In the genomic region with DNA sequence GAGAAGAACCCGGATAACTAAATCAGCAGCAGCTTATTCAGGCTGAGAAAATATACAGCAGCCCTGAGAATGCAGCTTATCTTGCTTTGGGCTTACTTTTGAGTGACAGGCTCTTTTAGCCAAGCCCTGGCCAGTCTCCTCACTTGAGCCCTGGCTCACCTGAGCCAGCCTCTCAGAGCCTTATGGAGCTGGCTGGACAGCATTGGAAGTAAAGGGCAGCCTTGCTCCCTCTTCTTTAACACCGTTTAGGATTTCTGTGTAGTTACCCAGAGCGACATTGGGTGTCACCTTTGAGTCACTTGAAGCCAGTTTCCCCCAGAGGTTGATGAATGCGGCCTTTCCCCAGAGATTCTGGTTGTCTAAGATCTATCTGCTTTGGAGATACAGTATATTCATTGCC, we compare ENCODE assay signal across 9 cellular contexts. TPM values are rescaled to one million over a fixed set of nuclear protein-coding genes. Genes with fewer than 3 reads are reported as not detected.
A peak's percentile ranks its signal among the peaks of the same experiment; 100 is the strongest.
DNase-seq lines count a peak whose midpoint lies in the region; ATAC-seq, FAIRE-seq and TF ChIP-seq lines count a peak whose summit lies in the region.
"Had no signal": no experiment of that assay in that cellular context is flagged by ENCODE, and none has a peak within 500 bp of the region (broad histone marks: within the 10 kb centered on the region; RNA-seq: fewer than 3 reads in every experiment).

No MANE protein-coding gene starts in this region.

- no peaks in the 10 kb centered on the region for H3K27me3 Mint-ChIP-seq in type B pancreatic cell

- peak; percentile 76 for ATAC-seq in HG03108 (IDR thresholded peaks at IDR 0.05; ENCODE audit: unreplicated experiment)
- peak; percentile 52 for ATAC-seq in body of pancreas

- no peaks in the 10 kb centered on the region for H3K36me3 Mint-ChIP-seq in type B pancreatic cell

- no peak overlapping the region for H3K4me3 ChIP-seq in body of pancreas
- H3K4me3 ChIP-seq in keratinocyte (ENCODE audit: control insufficient read depth in 2 of 3, extremely low read depth in 1 of 3, insufficient read depth in 2 of 3, low read depth in 1 of 3, low read length in 3 of 3) = no peak overlapping the region

- no peak for TF ChIP-seq POLR2A in body of pancreas (IDR thresholded peaks at IDR 0.05)

- DNase-seq in stimulated activated CD4-positive, alpha-beta T cell treated with anti-CD3 and anti-CD28 coated beads, Interleukin-2, amount 100 ng/mL, for 48 hours = peak; percentile 1
- no peak for DNase-seq in stimulated activated CD4-positive, alpha-beta T cell treated with anti-CD3 and anti-CD28 coated beads, Interleukin-4, amount 100 ng/mL, for 4 hours
- DNase-seq in NCI-H748 treated with DMSO at 0.1 percent for 48 hours (lab: John Stamatoyannopoulos, UW) = peak; percentile 16
- peak; percentile 17 to 47 (median 24) for DNase-seq in body of pancreas
- no peak for DNase-seq in keratinocyte (ENCODE audit: low read depth, low spot score)
- DNase-seq in type B pancreatic cell (ENCODE audit: extremely low spot score, unreplicated experiment) = no peak
- no peak for DNase-seq in T-helper 9 cell

- intact Hi-C loops in body of pancreas (cut with DNase I) = no loop called here

- H3K9me3 Mint-ChIP-seq in type B pancreatic cell = no peaks in the 10 kb centered on the region

- FAIRE-seq in keratinocyte (lab: Jason Lieb, UNC) = peak; percentile 13
- FAIRE-seq: colon had no signal

- TF ChIP-seq CTCF in body of pancreas (IDR thresholded peaks at IDR 0.05) (peak in 6 of 7 experiments; percentile 16 to 56 (median 36)), keratinocyte (optimal IDR thresholded peaks at IDR 0.05 in 1 of 3, IDR thresholded peaks at IDR 0.05 in 1 of 3, conservative IDR thresholded peaks at IDR 0.05 in 1 of 3; ENCODE audit: extremely low read depth in 1 of 3, insufficient read depth in 2 of 3, low read length in 3 of 3) (peak; percentile 25 to 71 (median 52)), type B pancreatic cell (conservative IDR thresholded peaks at IDR 0.05) (peak; percentile 62)

- H3K79me2 ChIP-seq in keratinocyte (ENCODE audit: control insufficient read depth, insufficient read depth, low read length) = no peaks in the 10 kb centered on the region

- no peak overlapping the region for H3K27ac Mint-ChIP-seq in type B pancreatic cell

- WGBS in body of pancreas, 2 donors = 10 to 11% methylated on average over 4 of the region's 4 CpGs

- H3K9ac ChIP-seq in keratinocyte (ENCODE audit: control insufficient read depth, extremely low read depth, insufficient read depth, low read length) = no peak overlapping the region

- H3K27ac ChIP-seq in body of pancreas = no peak overlapping the region
- H3K27ac ChIP-seq in keratinocyte (ENCODE audit: control insufficient read depth, insufficient read depth, low read length) = no peak overlapping the region

- no peak overlapping the region for H3K4me2 ChIP-seq in keratinocyte (ENCODE audit: control insufficient read depth, extremely low read depth, insufficient read depth, low read depth, low read length)

- no peak overlapping the region for H3K4me3 Mint-ChIP-seq in type B pancreatic cell

- no peak overlapping the region for H2AFZ ChIP-seq in keratinocyte (ENCODE audit: control insufficient read depth, low read length)

- H3K27me3 ChIP-seq in body of pancreas (no peaks in the 10 kb centered on the region), keratinocyte (ENCODE audit: control insufficient read depth, extremely low read depth, insufficient read depth, low read length) (no peaks in the 10 kb centered on the region)

- dilution Hi-C loops in keratinocyte (cut with MboI; ENCODE audit: extremely low pct_ligation_motif_present, low sequenced_read_pairs) = no loop called here

- H3K36me3 ChIP-seq in body of pancreas (replicated peaks in 1 of 2; ENCODE audit: insufficient read depth in 1 of 2, low read depth in 2 of 2) (no peaks in the 10 kb centered on the region), keratinocyte (ENCODE audit: control insufficient read depth in 2 of 2, extremely low read depth in 1 of 2, insufficient read depth in 2 of 2, low read length in 2 of 2) (no peaks in the 10 kb centered on the region)

- no peaks in the 10 kb centered on the region for H4K20me1 ChIP-seq in keratinocyte (ENCODE audit: control insufficient read depth, extremely low read depth, insufficient read depth, low read length)

- no peaks in the 10 kb centered on the region for H3K9me1 ChIP-seq in keratinocyte (ENCODE audit: control insufficient read depth, extremely low read depth, insufficient read depth, low read length)

- no peaks in the 10 kb centered on the region for H3K4me1 Mint-ChIP-seq in type B pancreatic cell (ENCODE audit: unreplicated experiment)

- H3K9me3 ChIP-seq in body of pancreas (no peaks in the 10 kb centered on the region), keratinocyte (ENCODE audit: control insufficient read depth, low read depth, low read length) (no peaks in the 10 kb centered on the region)

- H3K4me1 ChIP-seq in body of pancreas (no peaks in the 10 kb centered on the region), keratinocyte (ENCODE audit: control insufficient read depth, extremely low read depth, insufficient read depth, low read length) (no peaks in the 10 kb centered on the region)

RNA-seq across cellular contexts. Expression of a gene that starts 7.7 kb away (rescaled TPM):
- total RNA-seq in body of pancreas = 1 to 10 TPM; 1.8 to 2.3 TPM
- polyA plus RNA-seq in keratinocyte = 3.6 to 5.5 TPM (median 5.0 TPM) in 3 replicates
- polyA plus RNA-seq in keratinocyte (2011; ENCODE audit: low read depth) = 7.2 TPM
- 1.3 and 1.7 TPM in 2 replicates for polyA plus RNA-seq in keratinocyte (2011; cell fraction: cytosol; rRNA removed)
- 42.5 and 50.0 TPM in 2 replicates for polyA plus RNA-seq in keratinocyte (2011; cell fraction: nucleus; rRNA removed)
- 2.3 and 7.9 TPM in 2 replicates for polyA plus RNA-seq in keratinocyte (2012; ENCODE audit: low replicate concordance)
- 1.1 to 29.3 TPM (median 18.8 TPM) in 3 replicates for polyA minus RNA-seq in keratinocyte
- polyA minus RNA-seq in keratinocyte (2011; cell fraction: cytosol; rRNA and poly(A)+ RNA removed) = not detected
- polyA minus RNA-seq in keratinocyte (2011; cell fraction: nucleus; rRNA and poly(A)+ RNA removed) = 7.1 and 20.6 TPM in 2 replicates
- 7.5 and 13.4 TPM in 2 replicates for total RNA-seq in type B pancreatic cell (ENCODE audit: low replicate concordance)

RNA-seq across cellular contexts. Expression of a gene that starts 15.5 kb away (rescaled TPM):
- not detected for total RNA-seq in body of pancreas
- polyA plus RNA-seq in keratinocyte = 0.13 TPM in 1 of 3 replicates, not detected in the others
- polyA plus RNA-seq in keratinocyte (2011; ENCODE audit: low read depth) = not detected
- not detected in 2 replicates for polyA plus RNA-seq in keratinocyte (2011; cell fraction: cytosol; rRNA removed)
- not detected in 2 replicates for polyA plus RNA-seq in keratinocyte (2011; cell fraction: nucleus; rRNA removed)
- not detected in 2 replicates for polyA plus RNA-seq in keratinocyte (2012; ENCODE audit: low replicate concordance)
- not detected in 3 replicates for polyA minus RNA-seq in keratinocyte
- not detected for polyA minus RNA-seq in keratinocyte (2011; cell fraction: cytosol; rRNA and poly(A)+ RNA removed)
- polyA minus RNA-seq in keratinocyte (2011; cell fraction: nucleus; rRNA and poly(A)+ RNA removed) = not detected in 2 replicates
- total RNA-seq in type B pancreatic cell (ENCODE audit: low replicate concordance) = not detected in 2 replicates

RNA-seq across cellular contexts. Expression of a gene that starts 27.0 kb away (rescaled TPM):
- 10 to 100 TPM in 1 of 2 donors, 1 to 10 TPM in 1; 7.3 to 10.1 TPM for total RNA-seq in body of pancreas
- polyA plus RNA-seq in keratinocyte = 9.6 to 17.5 TPM (median 11.3 TPM) in 3 replicates
- 6.9 TPM for polyA plus RNA-seq in keratinocyte (2011; ENCODE audit: low read depth)
- polyA plus RNA-seq in keratinocyte (2011; cell fraction: cytosol; rRNA removed) = 9.3 and 9.6 TPM in 2 replicates
- polyA plus RNA-seq in keratinocyte (2011; cell fraction: nucleus; rRNA removed) = 16.4 and 18.3 TPM in 2 replicates
- 5.3 and 13.7 TPM in 2 replicates for polyA plus RNA-seq in keratinocyte (2012; ENCODE audit: low replicate concordance)
- 28.2 to 66.1 TPM (median 43.5 TPM) in 3 replicates for polyA minus RNA-seq in keratinocyte
- polyA minus RNA-seq in keratinocyte (2011; cell fraction: cytosol; rRNA and poly(A)+ RNA removed) = 16.3 TPM
- 23.1 and 39.7 TPM in 2 replicates for polyA minus RNA-seq in keratinocyte (2011; cell fraction: nucleus; rRNA and poly(A)+ RNA removed)
- 21.9 and 24.7 TPM in 2 replicates for total RNA-seq in type B pancreatic cell (ENCODE audit: low replicate concordance)

RNA-seq across cellular contexts. Expression of a gene that starts 33.8 kb away (rescaled TPM):
- 10 to 100 TPM; 22.4 to 43.6 TPM for total RNA-seq in body of pancreas
- 94.4 to 163 TPM (median 118 TPM) in 3 replicates for polyA plus RNA-seq in keratinocyte
- polyA plus RNA-seq in keratinocyte (2011; ENCODE audit: low read depth) = 188 TPM
- 120 and 233 TPM in 2 replicates for polyA plus RNA-seq in keratinocyte (2011; cell fraction: cytosol; rRNA removed)
- 111 and 139 TPM in 2 replicates for polyA plus RNA-seq in keratinocyte (2011; cell fraction: nucleus; rRNA removed)
- polyA plus RNA-seq in keratinocyte (2012; ENCODE audit: low replicate concordance) = 110 and 128 TPM in 2 replicates
- polyA minus RNA-seq in keratinocyte = 28.5 to 139 TPM (median 74.4 TPM) in 3 replicates
- 93.8 TPM for polyA minus RNA-seq in keratinocyte (2011; cell fraction: cytosol; rRNA and poly(A)+ RNA removed)
- 56.8 and 94.7 TPM in 2 replicates for polyA minus RNA-seq in keratinocyte (2011; cell fraction: nucleus; rRNA and poly(A)+ RNA removed)
- 99.1 and 101 TPM in 2 replicates for total RNA-seq in type B pancreatic cell (ENCODE audit: low replicate concordance)

Comparison
In these comparisons a context has a peak if more than half of its experiments do, and no peak if none do; other contexts are left out.
1. DNase-seq: peak in stimulated activated CD4-positive, alpha-beta T cell treated with anti-CD3 and anti-CD28 coated beads, Interleukin-2, amount 100 ng/mL, for 48 hours (2 of 2), NCI-H748 treated with DMSO at 0.1 percent for 48 hours (single experiment) and body of pancreas (4 of 4); none in stimulated activated CD4-positive, alpha-beta T cell treated with anti-CD3 and anti-CD28 coated beads, Interleukin-4, amount 100 ng/mL, for 4 hours (0 of 2), keratinocyte (single experiment), type B pancreatic cell (single experiment) and T-helper 9 cell (single experiment).
2. Peak in every context shown above with its lines, with median percentiles within 50 percentile points of each other: CTCF ChIP-seq.